Comparison of ENCODE assay signal across 1 cellular context in the genomic region with DNA sequence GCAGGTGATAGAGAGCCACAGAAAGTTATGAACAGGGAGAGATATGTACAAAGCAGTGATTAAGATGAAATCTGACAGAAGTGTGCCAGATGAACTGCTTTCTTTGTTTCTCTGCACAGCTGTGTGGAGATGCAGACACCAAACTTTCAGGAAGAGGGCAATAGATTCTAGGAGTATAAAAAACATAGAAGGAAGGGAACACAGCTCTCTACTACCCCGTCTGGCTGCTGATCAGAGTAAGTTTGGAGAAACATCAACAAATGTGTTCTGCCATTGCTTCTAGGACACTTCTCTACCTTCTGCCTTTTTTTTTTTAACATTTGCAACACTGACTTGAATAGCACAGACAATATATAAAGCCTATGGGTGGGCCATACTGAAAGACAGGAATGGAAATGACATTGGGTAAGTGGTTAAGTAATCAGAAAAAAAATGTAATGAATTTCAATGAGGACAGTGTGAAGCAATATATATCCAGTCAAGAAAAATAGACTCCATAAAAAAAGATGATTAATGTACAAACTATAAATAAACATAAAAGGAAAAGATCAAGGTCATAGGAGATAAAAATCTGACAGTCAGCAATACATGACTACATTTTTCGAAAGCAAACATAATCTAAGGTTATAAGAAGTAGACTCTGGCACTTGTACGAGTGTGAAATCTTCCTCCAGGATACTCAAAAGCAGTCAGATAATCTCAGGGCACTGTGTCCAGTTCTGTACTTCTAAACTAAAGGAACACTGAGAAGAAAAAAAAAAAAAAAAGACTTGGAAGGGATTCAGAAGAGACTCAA.
TF ChIP-seq lines count a peak whose summit lies in the region.

No MANE protein-coding gene starts in this region.

TF ChIP-seq in HepG2, 621 proteins besides CTCF, POLR2A, EP300 and RAD21:
- TF ChIP-seq MAFF (IDR thresholded peaks at IDR 0.05; ENCODE audit: low read depth, low read length) (peak; percentile 26; the same call in 1 of the 2 replicates), MAFK (conservative IDR thresholded peaks at IDR 0.05 in 1 of 2, IDR thresholded peaks at IDR 0.05 in 1 of 2; ENCODE audit: low read length in 2 of 2) (peak; percentile 32 to 43; a peak in 2 of 4 replicates)
- TF ChIP-seq, protein P1, sequence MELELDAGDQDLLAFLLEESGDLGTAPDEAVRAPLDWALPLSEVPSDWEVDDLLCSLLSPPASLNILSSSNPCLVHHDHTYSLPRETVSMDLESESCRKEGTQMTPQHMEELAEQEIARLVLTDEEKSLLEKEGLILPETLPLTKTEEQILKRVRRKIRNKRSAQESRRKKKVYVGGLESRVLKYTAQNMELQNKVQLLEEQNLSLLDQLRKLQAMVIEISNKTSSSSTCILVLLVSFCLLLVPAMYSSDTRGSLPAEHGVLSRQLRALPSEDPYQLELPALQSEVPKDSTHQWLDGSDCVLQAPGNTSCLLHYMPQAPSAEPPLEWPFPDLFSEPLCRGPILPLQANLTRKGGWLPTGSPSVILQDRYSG (CRISPR knock-in tag; IDR thresholded peaks at IDR 0.05): no peak
